In the genomic region with DNA sequence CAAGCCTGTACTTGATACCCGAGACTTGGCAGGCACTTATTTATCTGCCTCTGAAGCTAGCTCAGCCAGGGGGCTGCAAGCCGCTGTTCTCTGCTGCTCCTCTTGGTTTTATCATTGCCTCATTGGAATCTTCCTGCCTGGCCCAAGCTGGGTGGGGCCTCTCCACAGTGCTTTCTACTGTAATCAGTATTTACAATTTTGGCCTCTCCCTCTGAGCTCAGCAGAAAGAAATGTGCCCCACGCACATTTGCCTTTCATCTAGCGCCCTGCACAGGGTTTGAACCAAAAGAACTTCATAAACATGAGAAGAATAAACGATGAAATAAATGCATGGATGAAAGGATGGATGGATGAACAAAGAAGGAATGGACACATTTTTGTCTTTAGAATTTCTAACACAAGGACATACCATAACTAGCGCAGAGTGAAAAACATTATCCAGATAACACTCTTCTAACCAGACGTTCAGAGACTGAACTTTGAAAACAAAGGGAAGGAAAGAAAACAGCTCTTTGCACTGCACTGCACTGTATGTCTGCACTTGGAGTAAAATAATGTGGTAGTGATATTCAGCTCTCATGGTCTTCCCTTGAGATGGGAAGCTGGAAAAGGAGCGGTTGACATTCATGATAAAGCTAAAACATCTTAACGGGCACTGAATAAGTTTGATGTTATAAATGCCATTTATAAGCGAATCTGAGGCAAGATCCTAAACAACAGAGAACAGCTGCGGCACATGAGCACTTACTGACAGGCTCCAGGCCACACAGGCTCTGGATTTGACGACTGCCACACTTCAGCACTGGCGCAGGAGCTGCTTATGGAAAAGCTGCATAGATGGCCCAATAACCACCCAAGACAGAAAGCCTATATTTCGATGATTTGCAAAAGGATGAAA, we compare ENCODE assay signal across 9 cellular contexts.
DNase-seq lines count a peak whose midpoint lies in the region; ATAC-seq and TF ChIP-seq lines count a peak whose summit lies in the region.
"Had no signal": no experiment of that assay in that cellular context is flagged by ENCODE, and none has a peak within 500 bp of the region (broad histone marks: within the 10 kb centered on the region; RNA-seq: fewer than 3 reads in every experiment).

No MANE protein-coding gene starts in this region.

- no peaks in the 10 kb centered on the region for H3K4me1 Mint-ChIP-seq in effector memory CD8-positive, alpha-beta T cell (ENCODE audit: low read depth in 2 of 2)
- H3K4me1 Mint-ChIP-seq: T-helper 17 cell had no signal

- ATAC-seq in GM21390 (IDR thresholded peaks at IDR 0.05; ENCODE audit: unreplicated experiment): no peak
- no peak for ATAC-seq in effector memory CD8-positive, alpha-beta T cell (replicated peaks)
- ATAC-seq: T-helper 17 cell had no signal

- no peak overlapping the region for H3K4me3 Mint-ChIP-seq in effector memory CD8-positive, alpha-beta T cell
- H3K4me3 Mint-ChIP-seq: T-helper 17 cell had no signal

- H3K36me3 Mint-ChIP-seq in effector memory CD8-positive, alpha-beta T cell (ENCODE audit: insufficient read depth): no peaks in the 10 kb centered on the region

- no peak overlapping the region for H3K27ac Mint-ChIP-seq in effector memory CD8-positive, alpha-beta T cell
- H3K27ac Mint-ChIP-seq: T-helper 17 cell had no signal

- H3K9me3 Mint-ChIP-seq in effector memory CD8-positive, alpha-beta T cell: no peaks in the 10 kb centered on the region

- peaks cover 15 to 37% of the 10 kb centered on the region in 2 donors for H3K27me3 Mint-ChIP-seq in effector memory CD8-positive, alpha-beta T cell

- DNase-seq in Daoy (ENCODE audit: low read depth): peak; percentile 70
- DNase-seq in OCI-M1 (lab: John Stamatoyannopoulos, UW): peak; percentile 35
- peak; percentile 82 to 92 for DNase-seq in erythroblast (lab: John Stamatoyannopoulos, UW)
- DNase-seq in myocyte (ENCODE audit: low read depth): peak; percentile 80
- no peak for DNase-seq in effector memory CD8-positive, alpha-beta T cell
- DNase-seq in NCI-H1105 treated with DMSO at 0.1 percent for 48 hours (lab: John Stamatoyannopoulos, UW): no peak
- DNase-seq in activated CD8-positive, alpha-beta memory T cell treated with anti-CD3 and anti-CD28 coated beads, Interleukin-2, amount 50 U/mL, for 4 hours: no peak
- DNase-seq: T-helper 17 cell had no signal

- TF ChIP-seq POLR2A in erythroblast (IDR thresholded peaks at IDR 0.05; ENCODE audit: low read length): no peak

Comparison
In these comparisons a context has a peak if more than half of its experiments do, and no peak if none do; other contexts are left out.
1. DNase-seq: peak in Daoy (single experiment), OCI-M1 (single experiment), erythroblast (2 of 2) and myocyte (single experiment); none in effector memory CD8-positive, alpha-beta T cell (0 of 3), NCI-H1105 treated with DMSO at 0.1 percent for 48 hours (single experiment) and activated CD8-positive, alpha-beta memory T cell treated with anti-CD3 and anti-CD28 coated beads, Interleukin-2, amount 50 U/mL, for 4 hours (single experiment).